ENCODE assay signal across 11 cellular contexts in the genomic region with DNA sequence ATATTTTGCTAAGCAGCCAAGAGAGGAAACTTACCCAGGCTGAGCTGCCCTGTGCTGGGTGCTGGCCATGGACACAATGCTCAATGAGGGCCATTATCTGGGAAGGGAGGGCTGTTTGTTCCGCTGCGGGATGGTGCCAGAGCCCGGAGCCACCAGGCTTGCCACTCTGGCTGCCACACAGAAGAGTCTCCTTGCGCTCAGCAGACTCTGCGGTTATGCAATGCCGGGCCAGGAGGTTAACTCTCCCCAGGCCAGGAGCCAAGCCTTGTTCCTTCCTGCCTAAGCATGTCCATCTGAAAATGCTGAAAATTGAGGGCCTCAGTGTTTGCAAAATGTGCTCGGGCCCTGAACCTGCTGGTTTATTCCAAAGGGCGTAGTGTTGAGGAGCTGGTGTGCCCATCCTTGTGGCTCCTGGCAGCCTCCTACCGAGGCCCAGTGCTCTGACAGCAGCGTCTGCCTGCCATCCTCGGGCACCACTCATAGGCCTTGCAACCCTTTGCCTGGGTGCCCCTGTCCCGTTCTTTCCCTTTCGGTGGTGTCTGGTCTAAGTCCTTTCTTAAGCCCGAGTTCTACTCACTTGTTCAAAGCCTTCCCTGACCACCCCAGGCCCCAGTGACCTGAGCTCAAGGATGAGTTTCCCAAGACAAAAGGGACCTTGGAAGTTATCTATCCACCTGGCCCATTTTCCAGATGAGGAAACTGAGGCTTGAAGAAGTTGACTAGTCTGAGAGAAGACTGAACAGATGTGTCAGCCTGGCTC.
DNase-seq lines count a peak whose midpoint lies in the region; ATAC-seq, FAIRE-seq and TF ChIP-seq lines count a peak whose summit lies in the region.
"Had no signal": no experiment of that assay in that cellular context is flagged by ENCODE, and none has a peak within 500 bp of the region (broad histone marks: within the 10 kb centered on the region; RNA-seq: fewer than 3 reads in every experiment).

No MANE protein-coding gene starts in this region.

- H3K9me3 ChIP-seq in colonic mucosa (no peaks in the 10 kb centered on the region), kidney (ENCODE audit: control insufficient read depth in 1 of 2, low read length in 2 of 2) (no peaks in the 10 kb centered on the region)

- no peak for FAIRE-seq in kidney (lab: Jason Lieb, UNC)
- FAIRE-seq: small intestine had no signal

- H3K27me3 ChIP-seq in colonic mucosa = no peaks in the 10 kb centered on the region

- DNase-seq in MV-4-11 (lab: John Stamatoyannopoulos, UW) = peak; percentile 58
- DNase-seq in colonic mucosa = peak; percentile 52
- DNase-seq in kidney = peak; percentile 93
- peak; percentile 55 to 97 (median 91) for DNase-seq in substantia nigra (lab: John Stamatoyannopoulos, UW)
- no peak for DNase-seq in NCI-H446 treated with DMSO at 0.1 percent for 48 hours (lab: John Stamatoyannopoulos, UW)
- DNase-seq in NCI-H345 treated with DMSO at 0.1 percent for 48 hours (lab: John Stamatoyannopoulos, UW; ENCODE audit: unreplicated experiment) = no peak
- DNase-seq in amniotic stem cell (lab: John Stamatoyannopoulos, UW) = no peak
- DNase-seq: foreskin keratinocyte, SHP77 treated with DMSO at 0.1 percent for 48 hours, small intestine had no signal

- ATAC-seq in GM18519 (IDR thresholded peaks at IDR 0.05; ENCODE audit: low FRiP score, unreplicated experiment) = no peak
- ATAC-seq: foreskin keratinocyte had no signal

- H3K4me3 ChIP-seq in colonic mucosa = no peak overlapping the region
- H3K4me3 ChIP-seq in kidney (ENCODE audit: low read length in 2 of 2) = no peak overlapping the region

- H3K27ac ChIP-seq in colonic mucosa = no peak overlapping the region
- no peak overlapping the region for H3K27ac ChIP-seq in kidney (ENCODE audit: low read depth in 2 of 2, low read length in 2 of 2)
- H3K27ac ChIP-seq in substantia nigra (ENCODE audit: low read depth, low read length, poor library complexity, severe bottlenecking) = peak overlapping the region; percentile 88
- H3K27ac ChIP-seq: foreskin keratinocyte had no signal

- H3K36me3 ChIP-seq in colonic mucosa (no peaks in the 10 kb centered on the region), kidney (ENCODE audit: control insufficient read depth in 1 of 2, insufficient read depth in 2 of 2, low read length in 2 of 2) (no peaks in the 10 kb centered on the region)

- H3K9ac ChIP-seq in colonic mucosa (ENCODE audit: low read depth in 2 of 2, low read length in 2 of 2) = no peak overlapping the region
- no peak overlapping the region for H3K9ac ChIP-seq in kidney (ENCODE audit: low read length in 2 of 2)

- intact Hi-C loops in colonic mucosa (cut with DNase I) = no loop called here
- intact Hi-C loops in kidney (cut with DNase I) = no loop called here

- no peak for TF ChIP-seq CTCF in colonic mucosa (IDR thresholded peaks at IDR 0.05)
- TF ChIP-seq CTCF in kidney (IDR thresholded peaks at IDR 0.05; ENCODE audit: borderline replicate concordance, extremely low read depth, insufficient read depth) = no peak

- H3K4me1 ChIP-seq in colonic mucosa (no peaks in the 10 kb centered on the region), kidney (ENCODE audit: control insufficient read depth in 1 of 2, insufficient read depth in 1 of 2, low read depth in 1 of 2, low read length in 2 of 2) (peaks cover 0 to 10% of the 10 kb centered on the region in 2 donors)
- H3K4me1 ChIP-seq: foreskin keratinocyte had no signal

Comparison
In these comparisons a context has a peak if more than half of its experiments do, and no peak if none do; other contexts are left out.
1. DNase-seq: peak in MV-4-11 (single experiment), colonic mucosa (single experiment), kidney (single experiment) and substantia nigra (49 of 49); none in NCI-H446 treated with DMSO at 0.1 percent for 48 hours (single experiment), NCI-H345 treated with DMSO at 0.1 percent for 48 hours (single experiment) and amniotic stem cell (single experiment).